Comparison of ENCODE assay signal across 8 cellular contexts in genomic region chr12:46217686-46218508, GRCh38.
A peak's percentile ranks its signal among the peaks of the same experiment; 100 is the strongest.
DNase-seq lines count a peak whose midpoint lies in the region; ATAC-seq lines count a peak whose summit lies in the region.

No MANE protein-coding gene starts in this region.

- H3K9me3 ChIP-seq in BLaER1 treated with 17β-estradiol and CSF1 and Interleukin-3, amounts not matched to agents 10 nM and 100 nM (replicated peaks in 1 of 11), result no peaks in the 10 kb centered on the region

- peak overlapping the region in 9 of 11 experiments; percentile 1 to 49 (median 19); a peak in 10 of 22 replicates for H3K9ac ChIP-seq in BLaER1 treated with 17β-estradiol and CSF1 and Interleukin-3, amounts not matched to agents 10 nM and 100 nM

- H3K27ac ChIP-seq in BLaER1 treated with 17β-estradiol and CSF1 and Interleukin-3, amounts not matched to agents 10 nM and 100 nM, result peak overlapping the region in 10 of 11 experiments; percentile 41 to 80 (median 58); a peak in 20 of 22 replicates
- H3K27ac ChIP-seq in caudate nucleus (ENCODE audit: low read depth, low read length), result no peak overlapping the region

- DNase-seq in T-helper 1 cell, result peak in 4 of 5 donors; percentile 39 to 84 (median 59)
- peak; percentile 57 for DNase-seq in globus pallidus (ENCODE audit: low spot score)
- no peak for DNase-seq in caudate nucleus (lab: John Stamatoyannopoulos, UW)
- DNase-seq in NCI-H2227 treated with DMSO at 0.1 percent for 48 hours (lab: John Stamatoyannopoulos, UW), result no peak
- DNase-seq in NCI-H1105 treated with DMSO at 0.1 percent for 48 hours (lab: John Stamatoyannopoulos, UW), result no peak

- peaks cover 0 to 59% (median 0%) of the 10 kb centered on the region in 11 experiments; a peak in 5 of 22 replicates for H3K27me3 ChIP-seq in BLaER1 treated with 17β-estradiol and CSF1 and Interleukin-3, amounts not matched to agents 10 nM and 100 nM

- peaks cover 0 to 90% (median 65%) of the 10 kb centered on the region in 11 experiments; a peak in 19 of 22 replicates for H3K36me3 ChIP-seq in BLaER1 treated with 17β-estradiol and CSF1 and Interleukin-3, amounts not matched to agents 10 nM and 100 nM

- peak overlapping the region; percentile 73 to 89 (median 85) for H3K4me2 ChIP-seq in BLaER1 treated with 17β-estradiol and CSF1 and Interleukin-3, amounts not matched to agents 10 nM and 100 nM

- peaks cover 65 to 99% (median 91%) of the 10 kb centered on the region in 10 experiments for H3K4me1 ChIP-seq in BLaER1 treated with 17β-estradiol and CSF1 and Interleukin-3, amounts not matched to agents 10 nM and 100 nM

- peak; percentile 70 for ATAC-seq in GM19043 (IDR thresholded peaks at IDR 0.05; ENCODE audit: low read depth, unreplicated experiment)
- ATAC-seq in HG03135 (IDR thresholded peaks at IDR 0.05; ENCODE audit: unreplicated experiment), result peak; percentile 58

- peaks cover 39 to 100% (median 79%) of the 10 kb centered on the region in 11 experiments; a peak in 20 of 22 replicates for H4K20me1 ChIP-seq in BLaER1 treated with 17β-estradiol and CSF1 and Interleukin-3, amounts not matched to agents 10 nM and 100 nM

- peak overlapping the region in 7 of 10 experiments; percentile 3 to 44 (median 37); a peak in 10 of 20 replicates for H3K4me3 ChIP-seq in BLaER1 treated with 17β-estradiol and CSF1 and Interleukin-3, amounts not matched to agents 10 nM and 100 nM

Comparison
In these comparisons a context has a peak if more than half of its experiments do, and no peak if none do; other contexts are left out.
1. DNase-seq: peak in T-helper 1 cell (4 of 5) and globus pallidus (single experiment); none in caudate nucleus (0 of 61), NCI-H2227 treated with DMSO at 0.1 percent for 48 hours (single experiment) and NCI-H1105 treated with DMSO at 0.1 percent for 48 hours (single experiment).